Comparison of ENCODE assay signal across 1 cellular context in genomic region chr19:10114651-10115391, GRCh38.
TF ChIP-seq lines count a peak whose summit lies in the region.

No MANE protein-coding gene starts in this region.

TF ChIP-seq in IMR-90, 13 proteins besides CTCF, POLR2A, EP300 and RAD21 (continued from another document):
- TF ChIP-seq RFX5 (IDR thresholded peaks at IDR 0.05; ENCODE audit: low read depth, low read length) (no peak), NFE2L2 (IDR thresholded peaks at IDR 0.05; ENCODE audit: low read depth, low read length) (no peak), SMC3 (IDR thresholded peaks at IDR 0.05; ENCODE audit: low read depth, low read length) (no peak)
